1 cellular context compared by ENCODE assay signal in the genomic region with DNA sequence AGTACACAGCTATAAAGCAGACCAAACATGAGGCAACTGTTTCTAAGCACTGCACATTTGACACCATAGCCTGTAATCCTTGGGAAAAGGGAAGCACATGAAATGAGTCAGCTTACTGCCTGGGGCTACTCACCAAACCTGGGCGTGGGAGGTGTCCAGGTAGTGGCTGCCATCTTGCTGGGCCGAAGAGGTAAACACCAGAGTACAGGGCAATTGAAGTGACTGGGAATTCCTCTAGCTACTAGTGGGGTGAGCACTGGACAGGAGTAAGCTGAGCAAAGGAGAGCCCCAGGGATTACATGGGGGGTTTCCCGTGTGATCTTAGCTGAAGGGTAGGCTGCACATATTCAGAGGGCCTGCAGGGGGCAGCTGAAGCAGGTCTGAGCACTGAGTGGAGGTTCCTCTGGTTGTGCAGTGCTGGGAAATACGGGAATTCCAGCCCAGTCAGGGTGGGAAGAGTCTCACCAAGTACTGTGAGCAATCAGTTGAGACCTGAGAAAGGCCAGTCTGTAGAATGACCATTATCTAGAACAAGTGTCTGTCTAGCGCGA.
TF ChIP-seq lines count a peak whose summit lies in the region.

No MANE protein-coding gene starts in this region.

TF ChIP-seq in IMR-90, 13 proteins besides CTCF, POLR2A, EP300 and RAD21 (continued from another document):
- TF ChIP-seq BHLHE40 (IDR thresholded peaks at IDR 0.05; ENCODE audit: low read depth, low read length) (no peak), CEBPB (IDR thresholded peaks at IDR 0.05; ENCODE audit: low read depth, low read length) (no peak), FOS (IDR thresholded peaks at IDR 0.05; ENCODE audit: low read depth, low read length) (no peak), SMC3 (IDR thresholded peaks at IDR 0.05; ENCODE audit: low read depth, low read length) (no peak), RCOR1 (IDR thresholded peaks at IDR 0.05; ENCODE audit: insufficient replicate concordance, low read length) (no peak)
TF ChIP-seq in IMR-90: peak in this region for 0.
